ENCODE assay signal across 1 cellular context in the genomic region with DNA sequence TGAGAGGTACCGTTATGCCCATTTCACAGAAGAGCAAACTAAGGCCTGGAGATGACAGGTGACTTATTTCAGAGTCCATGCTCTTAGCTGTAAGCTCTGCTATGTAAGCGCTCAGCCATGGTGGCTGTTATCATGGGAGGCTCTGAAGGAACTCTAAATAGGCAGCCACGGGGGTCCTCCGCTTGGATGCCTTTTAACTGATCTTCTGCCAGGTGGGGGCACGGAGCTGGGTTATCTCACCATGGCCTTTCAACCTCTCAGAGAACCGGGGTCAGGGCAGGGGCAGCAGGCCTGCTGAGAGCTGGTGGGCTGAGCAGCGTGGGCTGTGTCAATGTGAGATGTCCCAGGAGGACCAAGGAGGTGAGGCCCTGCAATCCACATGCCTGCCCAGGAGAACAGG.
A peak's percentile ranks its signal among the peaks of the same experiment; 100 is the strongest.
TF ChIP-seq lines count a peak whose summit lies in the region.

No MANE protein-coding gene starts in this region.

TF ChIP-seq in HepG2, 621 proteins besides CTCF, POLR2A, EP300 and RAD21:
- TF ChIP-seq ATF1 (CRISPR knock-in tag; IDR thresholded peaks at IDR 0.05) (no peak), ZNF33B (CRISPR knock-in tag; IDR thresholded peaks at IDR 0.05) (no peak), HOXA5 (CRISPR knock-in tag; IDR thresholded peaks at IDR 0.05) (no peak), ZNF616 (CRISPR knock-in tag; IDR thresholded peaks at IDR 0.05; ENCODE audit: low read depth) (no peak), ZNF629 (CRISPR knock-in tag; conservative IDR thresholded peaks at IDR 0.05) (0 out of 2 replicates have a peak, but pooled peaks have one; percentile 41), CC2D1A (CRISPR knock-in tag; IDR thresholded peaks at IDR 0.05) (no peak)
- TF ChIP-seq, protein P1, sequence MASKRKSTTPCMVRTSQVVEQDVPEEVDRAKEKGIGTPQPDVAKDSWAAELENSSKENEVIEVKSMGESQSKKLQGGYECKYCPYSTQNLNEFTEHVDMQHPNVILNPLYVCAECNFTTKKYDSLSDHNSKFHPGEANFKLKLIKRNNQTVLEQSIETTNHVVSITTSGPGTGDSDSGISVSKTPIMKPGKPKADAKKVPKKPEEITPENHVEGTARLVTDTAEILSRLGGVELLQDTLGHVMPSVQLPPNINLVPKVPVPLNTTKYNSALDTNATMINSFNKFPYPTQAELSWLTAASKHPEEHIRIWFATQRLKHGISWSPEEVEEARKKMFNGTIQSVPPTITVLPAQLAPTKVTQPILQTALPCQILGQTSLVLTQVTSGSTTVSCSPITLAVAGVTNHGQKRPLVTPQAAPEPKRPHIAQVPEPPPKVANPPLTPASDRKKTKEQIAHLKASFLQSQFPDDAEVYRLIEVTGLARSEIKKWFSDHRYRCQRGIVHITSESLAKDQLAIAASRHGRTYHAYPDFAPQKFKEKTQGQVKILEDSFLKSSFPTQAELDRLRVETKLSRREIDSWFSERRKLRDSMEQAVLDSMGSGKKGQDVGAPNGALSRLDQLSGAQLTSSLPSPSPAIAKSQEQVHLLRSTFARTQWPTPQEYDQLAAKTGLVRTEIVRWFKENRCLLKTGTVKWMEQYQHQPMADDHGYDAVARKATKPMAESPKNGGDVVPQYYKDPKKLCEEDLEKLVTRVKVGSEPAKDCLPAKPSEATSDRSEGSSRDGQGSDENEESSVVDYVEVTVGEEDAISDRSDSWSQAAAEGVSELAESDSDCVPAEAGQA (IDR thresholded peaks at IDR 0.05; ENCODE audit: low read depth) = no peak
- TF ChIP-seq, protein P1 (CRISPR knock-in tag; IDR thresholded peaks at IDR 0.05; ENCODE audit: borderline replicate concordance) = no peak
